22 cellular contexts compared by ENCODE assay signal in genomic region chr18:68638613-68639012, GRCh38.
DNase-seq lines count a peak whose midpoint lies in the region; TF ChIP-seq lines count a peak whose summit lies in the region.
"Had no signal": no experiment of that assay in that cellular context is flagged by ENCODE, and none has a peak within 500 bp of the region (broad histone marks: within the 10 kb centered on the region; RNA-seq: fewer than 3 reads in every experiment).

No MANE protein-coding gene starts in this region.

- DNase-seq in BE2C (peak; percentile 21), RPMI7951 (ENCODE audit: low read depth) (peak; percentile 2), neural progenitor cell (ENCODE audit: low spot score) (no peak), ureter (ENCODE audit: low spot score) (no peak), Calu3 (no peak), mesenchymal stem cell (no peak)
- no peak for DNase-seq in stimulated activated CD4-positive, alpha-beta T cell treated with anti-CD3 and anti-CD28 coated beads, Interleukin-2, amount 100 ng/mL, for 48 hours
- DNase-seq: 8988T; ACHN; AML-193; CD4-positive, alpha-beta T cell; CD8-positive, alpha-beta memory T cell; DMS153; DND-41; GDM1; GM23248; HFFc6 had no signal

- no peak for TF ChIP-seq CTCF in BE2C (IDR thresholded peaks at IDR 0.05; ENCODE audit: low read depth, low read length)
- no peak for TF ChIP-seq CTCF in neural progenitor cell (IDR thresholded peaks at IDR 0.05)
- no peak for TF ChIP-seq CTCF in Calu3 (IDR thresholded peaks at IDR 0.05; ENCODE audit: unreplicated experiment)

- no peak overlapping the region for H4K91ac ChIP-seq in mesenchymal stem cell (ENCODE audit: low read length)

- H3K27ac ChIP-seq in BLaER1 treated with 17β-estradiol and CSF1 and Interleukin-3, amounts not matched to agents 10 nM and 100 nM, result 0 out of 22 replicates have a peak overlapping the region, but pooled peaks of 1 of the 11 experiments have one; percentile 26
- H3K27ac ChIP-seq in neural progenitor cell (no peak overlapping the region), mesenchymal stem cell (ENCODE audit: low read length, poor library complexity, severe bottlenecking) (no peak overlapping the region)
- H3K27ac ChIP-seq: A549, GM23248 had no signal

- peaks cover 2% of the 10 kb centered on the region; the same call in 1 of the 2 replicates for H3K4me1 ChIP-seq in BE2C
- H3K4me1 ChIP-seq in BLaER1 treated with 17β-estradiol and CSF1 and Interleukin-3, amounts not matched to agents 10 nM and 100 nM, result peaks cover 0 to 14% (median 11%) of the 10 kb centered on the region in 10 experiments; a peak in 15 of 20 replicates
- no peaks in the 10 kb centered on the region for H3K4me1 ChIP-seq in neural progenitor cell
- H3K4me1 ChIP-seq in mesenchymal stem cell (ENCODE audit: control insufficient read depth, insufficient read depth, low read depth, low read length), result no peaks in the 10 kb centered on the region
- H3K4me1 ChIP-seq: A549, HAP-1 had no signal

- H2AK5ac ChIP-seq in mesenchymal stem cell (ENCODE audit: low read length, severe bottlenecking), result no peak overlapping the region

- H3K4me3 Mint-ChIP-seq in neural progenitor cell, result no peak overlapping the region
- no peak overlapping the region for H3K4me3 Mint-ChIP-seq in Calu3 (ENCODE audit: low read depth, unreplicated experiment)
- H3K4me3 Mint-ChIP-seq: CD14-positive monocyte; CD4-positive, alpha-beta T cell; CD8-positive, alpha-beta memory T cell; HFFc6 had no signal

- H2BK15ac ChIP-seq in mesenchymal stem cell (ENCODE audit: low read depth, poor library complexity, severe bottlenecking), result no peak overlapping the region

- 96% methylated on average over 6 of the region's 6 CpGs for WGBS in mesenchymal stem cell

- H3K9me3 ChIP-seq in BE2C, result no peaks in the 10 kb centered on the region
- H3K9me3 ChIP-seq in BLaER1 treated with 17β-estradiol and CSF1 and Interleukin-3, amounts not matched to agents 10 nM and 100 nM (replicated peaks in 1 of 11), result peaks cover 0 to 17% (median 11%) of the 10 kb centered on the region in 11 experiments; a peak in 13 of 22 replicates
- no peaks in the 10 kb centered on the region for H3K9me3 ChIP-seq in neural progenitor cell (ENCODE audit: low read depth)
- peaks cover 10% of the 10 kb centered on the region for H3K9me3 ChIP-seq in mesenchymal stem cell (ENCODE audit: control insufficient read depth, low read length)
- H3K9me3 ChIP-seq: A549, HAP-1 had no signal

- CTCF ChIA-PET in Calu3 (lab: Charles Lee), result no interaction called here

- no peak overlapping the region for H3K4me3 ChIP-seq in BE2C (ENCODE audit: low read depth, low read length)
- H3K4me3 ChIP-seq in BLaER1 treated with 17β-estradiol and CSF1 and Interleukin-3, amounts not matched to agents 10 nM and 100 nM, result no peak overlapping the region
- H3K4me3 ChIP-seq in neural progenitor cell, result no peak overlapping the region
- no peak overlapping the region for H3K4me3 ChIP-seq in mesenchymal stem cell (ENCODE audit: insufficient read depth in 1 of 2, low read depth in 1 of 2, low read length in 2 of 2)
- H3K4me3 ChIP-seq: A549, GM12878, GM23248, HAP-1 had no signal

- no peak overlapping the region for H3K14ac ChIP-seq in mesenchymal stem cell (ENCODE audit: low read length in 2 of 2)

- H3K27me3 Mint-ChIP-seq in neural progenitor cell (ENCODE audit: insufficient read depth, low read depth) (no peaks in the 10 kb centered on the region), Calu3 (ENCODE audit: unreplicated experiment) (no peaks in the 10 kb centered on the region)

- H3K79me2 ChIP-seq in neural progenitor cell (ENCODE audit: low read depth), result no peaks in the 10 kb centered on the region

- no peaks in the 10 kb centered on the region for H4K20me1 ChIP-seq in BLaER1 treated with 17β-estradiol and CSF1 and Interleukin-3, amounts not matched to agents 10 nM and 100 nM
- no peaks in the 10 kb centered on the region for H4K20me1 ChIP-seq in neural progenitor cell (ENCODE audit: low read depth)

- H3F3A ChIP-seq in neural progenitor cell (ENCODE audit: low read depth), result no peaks in the 10 kb centered on the region

- H3K27me3 ChIP-seq in BE2C (no peaks in the 10 kb centered on the region), neural progenitor cell (no peaks in the 10 kb centered on the region), mesenchymal stem cell (ENCODE audit: control insufficient read depth in 1 of 2, insufficient read depth in 1 of 2, low read length in 2 of 2) (no peaks in the 10 kb centered on the region)
- no peaks in the 10 kb centered on the region for H3K27me3 ChIP-seq in BLaER1 treated with 17β-estradiol and CSF1 and Interleukin-3, amounts not matched to agents 10 nM and 100 nM

- H3K18ac ChIP-seq in mesenchymal stem cell (ENCODE audit: low read depth in 1 of 2, low read length in 2 of 2), result no peak overlapping the region

- no peak overlapping the region for H3K9ac ChIP-seq in BLaER1 treated with 17β-estradiol and CSF1 and Interleukin-3, amounts not matched to agents 10 nM and 100 nM
- H3K9ac ChIP-seq in neural progenitor cell (no peak overlapping the region), mesenchymal stem cell (ENCODE audit: low read length) (no peak overlapping the region)
- H3K9ac ChIP-seq: GM23248 had no signal

- no peak overlapping the region for H2BK12ac ChIP-seq in mesenchymal stem cell (ENCODE audit: low read length in 2 of 2)

- H3K36me3 ChIP-seq in BE2C (no peaks in the 10 kb centered on the region), neural progenitor cell (no peaks in the 10 kb centered on the region), mesenchymal stem cell (ENCODE audit: control insufficient read depth in 1 of 2, insufficient read depth in 2 of 2, low read depth in 1 of 2, low read length in 2 of 2) (no peaks in the 10 kb centered on the region)
- no peaks in the 10 kb centered on the region for H3K36me3 ChIP-seq in BLaER1 treated with 17β-estradiol and CSF1 and Interleukin-3, amounts not matched to agents 10 nM and 100 nM
- H3K36me3 ChIP-seq: HAP-1 had no signal

- BruUV-seq in Calu3 (replicated peaks; lab: Mats Ljungman, UMichigan), result no TSS peak

- H3K9me3 Mint-ChIP-seq in neural progenitor cell (peaks cover 16% of the 10 kb centered on the region), Calu3 (ENCODE audit: low read depth, unreplicated experiment) (peaks cover 2% of the 10 kb centered on the region)

- H3K4ac ChIP-seq in mesenchymal stem cell (ENCODE audit: low read depth in 1 of 2, low read length in 2 of 2), result no peak overlapping the region

- H3K36me3 Mint-ChIP-seq in neural progenitor cell, result no peaks in the 10 kb centered on the region
- H3K36me3 Mint-ChIP-seq in Calu3 (ENCODE audit: insufficient read depth, unreplicated experiment), result no peaks in the 10 kb centered on the region
- H3K36me3 Mint-ChIP-seq: CD14-positive monocyte; CD8-positive, alpha-beta memory T cell had no signal

- no peak overlapping the region for H3K27ac Mint-ChIP-seq in neural progenitor cell
- H3K27ac Mint-ChIP-seq in Calu3 (ENCODE audit: unreplicated experiment), result no peak overlapping the region
- H3K27ac Mint-ChIP-seq: CD4-positive, alpha-beta T cell; HFFc6 had no signal

- intact Hi-C loops in Calu3 (cut with micrococcal nuclease; ENCODE audit: unreplicated experiment), result no loop called here

- no peak overlapping the region for H3K23ac ChIP-seq in mesenchymal stem cell (ENCODE audit: low read length in 2 of 2)

- peak overlapping the region in 10 of 11 experiments; percentile 7 to 65 (median 55); a peak in 18 of 22 replicates for H3K4me2 ChIP-seq in BLaER1 treated with 17β-estradiol and CSF1 and Interleukin-3, amounts not matched to agents 10 nM and 100 nM
- H3K4me2 ChIP-seq in neural progenitor cell (no peak overlapping the region), mesenchymal stem cell (ENCODE audit: low read length, poor library complexity, severe bottlenecking) (no peak overlapping the region)
- H3K4me2 ChIP-seq: A549 had no signal

- peak overlapping the region; percentile 34 for H2AFZ ChIP-seq in neural progenitor cell (replicated peaks)
- no peak overlapping the region for H2AFZ ChIP-seq in mesenchymal stem cell (ENCODE audit: low read depth, low read length)
- H2AFZ ChIP-seq: GM23248 had no signal

- H2BK120ac ChIP-seq in mesenchymal stem cell (ENCODE audit: low read depth, low read length), result no peak overlapping the region

- no peaks in the 10 kb centered on the region for H3K4me1 Mint-ChIP-seq in neural progenitor cell
- no peaks in the 10 kb centered on the region for H3K4me1 Mint-ChIP-seq in Calu3 (ENCODE audit: low read depth, unreplicated experiment)
- H3K4me1 Mint-ChIP-seq: CD14-positive monocyte; CD8-positive, alpha-beta memory T cell had no signal

- H4K8ac ChIP-seq in mesenchymal stem cell (ENCODE audit: low read length), result no peak overlapping the region

- H3K79me1 ChIP-seq in mesenchymal stem cell (replicated peaks; ENCODE audit: low read length, poor library complexity, severe bottlenecking), result no peaks in the 10 kb centered on the region

- no peak overlapping the region for H2BK5ac ChIP-seq in mesenchymal stem cell (ENCODE audit: low read depth, low read length, poor library complexity, severe bottlenecking)

Comparison
In these comparisons a context has a peak if more than half of its experiments do, and no peak if none do; other contexts are left out.
1. DNase-seq: peak in BE2C (single experiment) and RPMI7951 (single experiment); none in neural progenitor cell (single experiment), ureter (single experiment), Calu3 (single experiment), mesenchymal stem cell (single experiment) and stimulated activated CD4-positive, alpha-beta T cell treated with anti-CD3 and anti-CD28 coated beads, Interleukin-2, amount 100 ng/mL, for 48 hours (0 of 2).
2. H3K4me2 ChIP-seq: peak in BLaER1 treated with 17β-estradiol and CSF1 and Interleukin-3, amounts not matched to agents 10 nM and 100 nM (10 of 11); none in neural progenitor cell (single experiment) and mesenchymal stem cell (single experiment).